ENCODE assay signal across 1 cellular context in genomic region chr11:111878385-111878765, GRCh38.
TF ChIP-seq lines count a peak whose summit lies in the region.

No MANE protein-coding gene starts in this region.

TF ChIP-seq in H1, 55 proteins besides CTCF, POLR2A, EP300 and RAD21 (continued from another document):
- TF ChIP-seq MAFK (IDR thresholded peaks at IDR 0.05; ENCODE audit: low read depth, low read length), result no peak
- no peak for TF ChIP-seq SIN3A (conservative IDR thresholded peaks at IDR 0.05 in 1 of 2, IDR thresholded peaks at IDR 0.05 in 1 of 2; ENCODE audit: low read depth in 1 of 2, low read length in 2 of 2)
- no peak for TF ChIP-seq GTF2F1 (IDR thresholded peaks at IDR 0.05; ENCODE audit: borderline replicate concordance, low read depth, low read length)
- TF ChIP-seq CHD7 (IDR thresholded peaks at IDR 0.05; ENCODE audit: insufficient replicate concordance, low read length), result no peak
- no peak for TF ChIP-seq JUND (IDR thresholded peaks at IDR 0.05; ENCODE audit: low read length)
- TF ChIP-seq SP1 (IDR thresholded peaks at IDR 0.05; ENCODE audit: low read depth, low read length), result no peak
- TF ChIP-seq SIRT6 (IDR thresholded peaks at IDR 0.05; ENCODE audit: low read length), result no peak
- no peak for TF ChIP-seq SIX5 (IDR thresholded peaks at IDR 0.05; ENCODE audit: low read depth, low read length)
- no peak for TF ChIP-seq NRF1 (IDR thresholded peaks at IDR 0.05; ENCODE audit: low read depth, low read length)
- no peak for TF ChIP-seq ATF3 (IDR thresholded peaks at IDR 0.05; ENCODE audit: insufficient read depth, low read depth, low read length)
- TF ChIP-seq RNF2 (IDR thresholded peaks at IDR 0.05; ENCODE audit: borderline replicate concordance, low read depth, low read length, missing control alignments, poor library complexity, severe bottlenecking), result no peak
- TF ChIP-seq USF2 (IDR thresholded peaks at IDR 0.05; ENCODE audit: low read length), result no peak
- no peak for TF ChIP-seq POLR2AphosphoS5 (IDR thresholded peaks at IDR 0.05; ENCODE audit: low read depth, low read length)
- TF ChIP-seq CBX8 (IDR thresholded peaks at IDR 0.05; ENCODE audit: borderline replicate concordance, low read depth, low read length), result no peak
